Comparison of ENCODE assay signal across 1 cellular context in the genomic region with DNA sequence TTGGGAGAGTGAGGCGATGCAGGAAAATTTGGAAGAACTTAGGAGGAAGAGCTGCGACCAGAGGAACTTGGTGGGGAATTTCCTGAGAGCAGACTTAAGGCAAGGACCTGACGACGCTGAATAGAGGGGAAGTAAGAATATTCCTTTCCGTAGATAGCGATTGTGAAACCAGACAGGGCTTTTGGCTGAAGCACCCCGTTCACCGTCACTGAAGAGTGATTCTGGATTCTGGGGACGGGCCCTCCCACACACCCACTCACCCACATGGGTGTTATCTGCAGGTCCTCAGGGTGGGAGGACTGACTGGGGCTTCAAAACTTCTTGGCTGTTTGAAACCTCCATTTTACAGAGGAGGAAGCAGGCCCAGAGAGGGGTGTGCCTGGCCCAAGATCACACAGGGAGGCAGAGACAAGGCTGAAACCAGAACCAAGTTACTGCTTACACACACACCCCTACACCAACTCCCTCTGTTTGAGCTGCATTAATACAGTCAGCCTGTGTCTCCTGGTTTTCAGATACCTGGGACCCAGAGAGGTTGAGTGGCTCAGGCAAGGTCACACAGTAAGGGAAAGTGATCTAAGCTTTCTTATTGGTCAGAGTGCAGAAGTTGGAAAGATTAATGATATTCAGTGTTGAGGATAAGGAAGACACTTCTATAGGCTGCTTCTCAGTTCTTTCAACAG.
TF ChIP-seq lines count a peak whose summit lies in the region.

No MANE protein-coding gene starts in this region.

TF ChIP-seq in K562, 482 proteins besides CTCF, POLR2A, EP300 and RAD21 (continued from another document):
- TF ChIP-seq SMARCA4 (IDR thresholded peaks at IDR 0.05) (peak; percentile 72), ZNF121 (CRISPR knock-in tag; conservative IDR thresholded peaks at IDR 0.05) (no peak), MYBL2 (IDR thresholded peaks at IDR 0.05; ENCODE audit: low read depth) (0 out of 2 replicates have a peak, but pooled peaks have one; percentile 44), MYBL2 (CRISPR knock-in tag; IDR thresholded peaks at IDR 0.05; ENCODE audit: borderline replicate concordance) (no peak), MECOM (CRISPR knock-in tag; IDR thresholded peaks at IDR 0.05) (no peak), TRIM25 (IDR thresholded peaks at IDR 0.05; ENCODE audit: borderline replicate concordance) (no peak), NFE2L1 (tag; IDR thresholded peaks at IDR 0.05; ENCODE audit: borderline replicate concordance, low read depth) (no peak), ATF1 (CRISPR knock-in tag; IDR thresholded peaks at IDR 0.05) (no peak), ATF1 (tag; IDR thresholded peaks at IDR 0.05) (peak; percentile 82), SRSF7 (optimal IDR thresholded peaks at IDR 0.05; ENCODE audit: low read depth, low read length) (no peak), STAT5B (CRISPR knock-in tag; IDR thresholded peaks at IDR 0.05) (no peak), SMARCA5 (IDR thresholded peaks at IDR 0.05) (peak; percentile 99), RUNX1 (IDR thresholded peaks at IDR 0.05; ENCODE audit: low read depth) (no peak)
- TF ChIP-seq, protein P1, sequence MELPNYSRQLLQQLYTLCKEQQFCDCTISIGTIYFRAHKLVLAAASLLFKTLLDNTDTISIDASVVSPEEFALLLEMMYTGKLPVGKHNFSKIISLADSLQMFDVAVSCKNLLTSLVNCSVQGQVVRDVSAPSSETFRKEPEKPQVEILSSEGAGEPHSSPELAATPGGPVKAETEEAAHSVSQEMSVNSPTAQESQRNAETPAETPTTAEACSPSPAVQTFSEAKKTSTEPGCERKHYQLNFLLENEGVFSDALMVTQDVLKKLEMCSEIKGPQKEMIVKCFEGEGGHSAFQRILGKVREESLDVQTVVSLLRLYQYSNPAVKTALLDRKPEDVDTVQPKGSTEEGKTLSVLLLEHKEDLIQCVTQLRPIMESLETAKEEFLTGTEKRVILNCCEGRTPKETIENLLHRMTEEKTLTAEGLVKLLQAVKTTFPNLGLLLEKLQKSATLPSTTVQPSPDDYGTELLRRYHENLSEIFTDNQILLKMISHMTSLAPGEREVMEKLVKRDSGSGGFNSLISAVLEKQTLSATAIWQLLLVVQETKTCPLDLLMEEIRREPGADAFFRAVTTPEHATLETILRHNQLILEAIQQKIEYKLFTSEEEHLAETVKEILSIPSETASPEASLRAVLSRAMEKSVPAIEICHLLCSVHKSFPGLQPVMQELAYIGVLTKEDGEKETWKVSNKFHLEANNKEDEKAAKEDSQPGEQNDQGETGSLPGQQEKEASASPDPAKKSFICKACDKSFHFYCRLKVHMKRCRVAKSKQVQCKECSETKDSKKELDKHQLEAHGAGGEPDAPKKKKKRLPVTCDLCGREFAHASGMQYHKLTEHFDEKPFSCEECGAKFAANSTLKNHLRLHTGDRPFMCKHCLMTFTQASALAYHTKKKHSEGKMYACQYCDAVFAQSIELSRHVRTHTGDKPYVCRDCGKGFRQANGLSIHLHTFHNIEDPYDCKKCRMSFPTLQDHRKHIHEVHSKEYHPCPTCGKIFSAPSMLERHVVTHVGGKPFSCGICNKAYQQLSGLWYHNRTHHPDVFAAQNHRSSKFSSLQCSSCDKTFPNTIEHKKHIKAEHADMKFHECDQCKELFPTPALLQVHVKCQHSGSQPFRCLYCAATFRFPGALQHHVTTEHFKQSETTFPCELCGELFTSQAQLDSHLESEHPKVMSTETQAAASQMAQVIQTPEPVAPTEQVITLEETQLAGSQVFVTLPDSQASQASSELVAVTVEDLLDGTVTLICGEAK (IDR thresholded peaks at IDR 0.05): no peak
- TF ChIP-seq, protein P1 (CRISPR knock-in tag; IDR thresholded peaks at IDR 0.05): no peak
- TF ChIP-seq, protein P2, sequence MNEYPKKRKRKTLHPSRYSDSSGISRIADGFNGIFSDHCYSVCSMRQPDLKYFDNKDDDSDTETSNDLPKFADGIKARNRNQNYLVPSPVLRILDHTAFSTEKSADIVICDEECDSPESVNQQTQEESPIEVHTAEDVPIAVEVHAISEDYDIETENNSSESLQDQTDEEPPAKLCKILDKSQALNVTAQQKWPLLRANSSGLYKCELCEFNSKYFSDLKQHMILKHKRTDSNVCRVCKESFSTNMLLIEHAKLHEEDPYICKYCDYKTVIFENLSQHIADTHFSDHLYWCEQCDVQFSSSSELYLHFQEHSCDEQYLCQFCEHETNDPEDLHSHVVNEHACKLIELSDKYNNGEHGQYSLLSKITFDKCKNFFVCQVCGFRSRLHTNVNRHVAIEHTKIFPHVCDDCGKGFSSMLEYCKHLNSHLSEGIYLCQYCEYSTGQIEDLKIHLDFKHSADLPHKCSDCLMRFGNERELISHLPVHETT (CRISPR knock-in tag; conservative IDR thresholded peaks at IDR 0.05 in 1 of 2, IDR thresholded peaks at IDR 0.05 in 1 of 2): 0 out of 4 replicates have a peak, but pooled peaks of 1 of the 2 experiments have one; percentile 34
